In the genomic region with DNA sequence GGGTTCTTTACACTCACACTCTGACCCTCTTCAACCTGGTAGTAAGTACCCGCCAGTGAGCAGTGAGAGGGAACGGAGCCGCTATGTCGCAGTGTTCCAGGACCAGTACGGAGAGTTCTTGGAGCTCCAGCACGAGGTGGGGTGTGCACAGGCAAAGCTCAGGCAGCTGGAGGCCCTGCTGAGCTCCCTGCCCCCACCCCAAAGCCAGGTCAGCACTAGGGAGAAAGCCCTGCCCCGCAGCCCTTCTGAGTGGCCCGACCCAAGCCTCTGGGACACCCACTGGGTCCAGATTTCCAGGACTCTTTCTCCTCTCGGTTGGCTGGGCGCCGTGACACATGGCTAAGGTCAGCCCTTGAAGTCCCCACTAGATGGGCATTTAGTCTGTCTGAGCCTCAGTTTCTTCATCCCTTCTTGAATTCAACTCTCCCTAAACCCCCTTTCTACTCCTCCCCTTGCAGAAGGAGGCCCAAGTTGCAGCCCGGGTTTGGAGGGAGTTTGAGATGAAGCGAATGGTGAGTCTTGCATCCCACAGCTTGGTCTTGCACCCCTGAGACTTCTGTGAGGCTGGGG, we compare ENCODE assay signal across 16 cellular contexts. TPM values are rescaled to one million over a fixed set of nuclear protein-coding genes. Genes with fewer than 3 reads are reported as not detected.
DNase-seq lines count a peak whose midpoint lies in the region; ATAC-seq and TF ChIP-seq lines count a peak whose summit lies in the region.
"Had no signal": no experiment of that assay in that cellular context is flagged by ENCODE, and none has a peak within 500 bp of the region (broad histone marks: within the 10 kb centered on the region; RNA-seq: fewer than 3 reads in every experiment).

No MANE protein-coding gene starts in this region.

- peak overlapping the region; percentile 30 for H3K4me3 Mint-ChIP-seq in activated naive CD4-positive, alpha-beta T cell treated with anti-CD3 and anti-CD28 coated beads, Interleukin-2, amount 50 U/mL, for 24 hours
- no peak overlapping the region for H3K4me3 Mint-ChIP-seq in activated naive CD8-positive, alpha-beta T cell treated with anti-CD3 and anti-CD28 coated beads, Interleukin-2, amount 50 U/mL, for 24 hours

- DNase-seq in activated naive CD4-positive, alpha-beta T cell treated with Interleukin-2 at 50 U/mL for 16 hours, result no peak
- DNase-seq in vagina (ENCODE audit: extremely low spot score in 2 of 2) (no peak), occipital lobe (lab: John Stamatoyannopoulos, UW) (no peak)
- no peak for DNase-seq in activated naive CD8-positive, alpha-beta T cell treated with anti-CD3 and anti-CD28 coated beads, Interleukin-2, amount 50 U/mL, for 24 hours
- no peak for DNase-seq in stimulated activated CD4-positive, alpha-beta T cell treated with anti-CD3 and anti-CD28 coated beads, Interleukin-1b, Interleukin-23, amount 100 ng/mL, for 48 hours
- DNase-seq: activated CD8-positive, alpha-beta T cell treated with anti-CD3 and anti-CD28 coated beads for 36 hours; anterior cingulate cortex; kidney; NCI-H2081 treated with DMSO at 0.1 percent for 48 hours; NK-92 treated with Interleukin-12 subunit alpha and Interleukin-12 subunit beta, amount 100 ng/mL, for 24 hours; SJCRH30 had no signal

- ATAC-seq in activated naive CD8-positive, alpha-beta T cell treated with anti-CD3 and anti-CD28 coated beads, Interleukin-2, amount 50 U/mL, for 24 hours, result no peak
- ATAC-seq: activated CD8-positive, alpha-beta T cell treated with anti-CD3 and anti-CD28 coated beads for 36 hours; heart left ventricle had no signal

- H3K36me3 ChIP-seq in liver (ENCODE audit: control insufficient read depth in 4 of 4, insufficient read depth in 3 of 4, low read depth in 1 of 4, low read length in 3 of 4) (peaks cover 5 to 24% (median 13%) of the 10 kb centered on the region in 4 donors), vagina (peaks cover 0 to 12% of the 10 kb centered on the region in 2 donors)

- no peak for TF ChIP-seq CTCF in liver (IDR thresholded peaks at IDR 0.05; ENCODE audit: low read depth, low read length, missing input control)
- no peak for TF ChIP-seq CTCF in vagina (IDR thresholded peaks at IDR 0.05)

- no peaks in the 10 kb centered on the region for H3K9me3 Mint-ChIP-seq in activated naive CD4-positive, alpha-beta T cell treated with anti-CD3 and anti-CD28 coated beads, Interleukin-2, amount 50 U/mL, for 24 hours
- no peaks in the 10 kb centered on the region for H3K9me3 Mint-ChIP-seq in activated naive CD8-positive, alpha-beta T cell treated with anti-CD3 and anti-CD28 coated beads, Interleukin-2, amount 50 U/mL, for 24 hours
- H3K9me3 Mint-ChIP-seq: activated CD8-positive, alpha-beta T cell treated with anti-CD3 and anti-CD28 coated beads for 36 hours had no signal

- peak overlapping the region in 1 of 2 donors; percentile 5 for H3K9ac ChIP-seq in liver (ENCODE audit: low read depth in 1 of 2, low read length in 2 of 2)

- peak overlapping the region; percentile 35 for H3K27ac Mint-ChIP-seq in activated naive CD4-positive, alpha-beta T cell treated with anti-CD3 and anti-CD28 coated beads, Interleukin-2, amount 50 U/mL, for 24 hours
- H3K27ac Mint-ChIP-seq in activated naive CD8-positive, alpha-beta T cell treated with anti-CD3 and anti-CD28 coated beads, Interleukin-2, amount 50 U/mL, for 24 hours, result no peak overlapping the region
- H3K27ac Mint-ChIP-seq: activated CD8-positive, alpha-beta T cell treated with anti-CD3 and anti-CD28 coated beads for 36 hours had no signal

- no peak for TF ChIP-seq POLR2A in vagina (IDR thresholded peaks at IDR 0.05)

- H3K27me3 ChIP-seq in liver (ENCODE audit: control insufficient read depth in 4 of 4, insufficient read depth in 4 of 4, low read length in 3 of 4), result no peaks in the 10 kb centered on the region
- H3K27me3 ChIP-seq in vagina, result no peaks in the 10 kb centered on the region
- H3K27me3 ChIP-seq: heart left ventricle, SJCRH30 had no signal

- no peaks in the 10 kb centered on the region for H3K36me3 Mint-ChIP-seq in activated naive CD4-positive, alpha-beta T cell treated with anti-CD3 and anti-CD28 coated beads, Interleukin-2, amount 50 U/mL, for 24 hours
- H3K36me3 Mint-ChIP-seq in activated naive CD8-positive, alpha-beta T cell treated with anti-CD3 and anti-CD28 coated beads, Interleukin-2, amount 50 U/mL, for 24 hours (ENCODE audit: low read depth), result peaks cover 2% of the 10 kb centered on the region

- H3K27me3 Mint-ChIP-seq in activated naive CD4-positive, alpha-beta T cell treated with anti-CD3 and anti-CD28 coated beads, Interleukin-2, amount 50 U/mL, for 24 hours, result no peaks in the 10 kb centered on the region
- H3K27me3 Mint-ChIP-seq in activated naive CD8-positive, alpha-beta T cell treated with anti-CD3 and anti-CD28 coated beads, Interleukin-2, amount 50 U/mL, for 24 hours, result no peaks in the 10 kb centered on the region
- H3K27me3 Mint-ChIP-seq: activated CD8-positive, alpha-beta T cell treated with anti-CD3 and anti-CD28 coated beads for 36 hours had no signal

- TF ChIP-seq RAD21 in liver (IDR thresholded peaks at IDR 0.05), result no peak

- peaks cover 4% of the 10 kb centered on the region for H3K4me1 Mint-ChIP-seq in activated naive CD4-positive, alpha-beta T cell treated with anti-CD3 and anti-CD28 coated beads, Interleukin-2, amount 50 U/mL, for 24 hours
- peaks cover 7% of the 10 kb centered on the region for H3K4me1 Mint-ChIP-seq in activated naive CD8-positive, alpha-beta T cell treated with anti-CD3 and anti-CD28 coated beads, Interleukin-2, amount 50 U/mL, for 24 hours

- no peaks in the 10 kb centered on the region for H3K9me3 ChIP-seq in liver (ENCODE audit: control insufficient read depth in 4 of 4, low read length in 3 of 4)
- no peaks in the 10 kb centered on the region for H3K9me3 ChIP-seq in vagina
- H3K9me3 ChIP-seq: heart left ventricle, SJCRH30, thoracic aorta had no signal

- 50% methylated on average over 13 of the region's 13 CpGs for WGBS in liver

- H3K4me1 ChIP-seq in liver (ENCODE audit: control insufficient read depth in 4 of 4, insufficient read depth in 4 of 4, low read length in 3 of 4) (peaks cover 3 to 17% (median 10%) of the 10 kb centered on the region in 4 donors), vagina (peaks cover 22% of the 10 kb centered on the region)
- H3K4me1 ChIP-seq: SJCRH30 had no signal

- no peak overlapping the region for H3K4me3 ChIP-seq in liver (ENCODE audit: low read depth in 1 of 3, low read length in 3 of 3)
- no peak overlapping the region for H3K4me3 ChIP-seq in vagina

- intact Hi-C loops in vagina (cut with DNase I), result no loop called here

- H3K27ac ChIP-seq in liver (ENCODE audit: low read depth in 1 of 2, low read length in 2 of 2) (peak overlapping the region in 1 of 2 donors; percentile 25), vagina (peak overlapping the region; percentile 91)
- H3K27ac ChIP-seq: SJCRH30 had no signal

TF ChIP-seq in PFSK-1, 5 proteins besides CTCF, POLR2A, EP300 and RAD21:
- no peak for TF ChIP-seq SIN3A (IDR thresholded peaks at IDR 0.05; ENCODE audit: borderline replicate concordance, insufficient read depth, low read length)
- TF ChIP-seq POLR2AphosphoS5 (IDR thresholded peaks at IDR 0.05; ENCODE audit: low read depth, low read length), result 0 out of 2 replicates have a peak, but pooled peaks have one; percentile 18
TF ChIP-seq in PFSK-1: peak in this region for 1.

TF ChIP-seq in liver, 16 proteins besides CTCF, POLR2A, EP300 and RAD21 (continues in another document):
- TF ChIP-seq ATF3 (IDR thresholded peaks at IDR 0.05), result no peak
- TF ChIP-seq FOXA1 (IDR thresholded peaks at IDR 0.05), result no peak
- no peak for TF ChIP-seq REST (IDR thresholded peaks at IDR 0.05)
- TF ChIP-seq YY1 (IDR thresholded peaks at IDR 0.05), result no peak

RNA-seq across cellular contexts. Expression of gene OCEL1, which starts 1.9 kb away (rescaled TPM):
- 21.1 TPM for polyA plus RNA-seq in PFSK-1 (2012; ENCODE audit: insufficient read length, low read depth)
- total RNA-seq in liver, result 10 to 100 TPM in 1 of 2 donors, 1 to 10 TPM in 1; 4.9 to 10.5 TPM
- polyA plus RNA-seq in liver, result 10 to 100 TPM; 31.1 to 32.5 TPM
- 24.1 TPM for total RNA-seq in vagina
- 1.4 TPM for total RNA-seq in occipital lobe

RNA-seq across cellular contexts. Expression of gene USE1, which starts 12.7 kb away (rescaled TPM):
- polyA plus RNA-seq in PFSK-1 (2012; ENCODE audit: insufficient read length, low read depth), result 60.3 TPM
- total RNA-seq in liver (10 to 100 TPM in 1 of 2 donors, 1 to 10 TPM in 1; 9.6 to 13.6 TPM), vagina (30.9 TPM), occipital lobe (10.1 TPM)
- 10 to 100 TPM; 22.6 to 27.8 TPM for polyA plus RNA-seq in liver

RNA-seq across cellular contexts. Expression of gene NR2F6, which starts 17.8 kb away (rescaled TPM):
- polyA plus RNA-seq in PFSK-1 (2012; ENCODE audit: insufficient read length, low read depth), result 129 TPM
- total RNA-seq in liver, result 10 to 100 TPM; 52.2 to 86.1 TPM
- 10 to 100 TPM; 30.5 to 53.1 TPM for polyA plus RNA-seq in liver
- 41.3 TPM for total RNA-seq in vagina
- total RNA-seq in occipital lobe, result 9.8 TPM

RNA-seq across cellular contexts. Expression of gene USHBP1, which starts 36.7 kb away (rescaled TPM):
- 0.93 TPM for polyA plus RNA-seq in PFSK-1 (2012; ENCODE audit: insufficient read length, low read depth)
- total RNA-seq in liver (1 to 10 TPM; 2.1 to 2.6 TPM), vagina (20.4 TPM), occipital lobe (0.47 TPM)
- 1 to 10 TPM; 1.2 to 1.6 TPM for polyA plus RNA-seq in liver

RNA-seq across cellular contexts. Expression of gene BABAM1, which starts 39.4 kb away (rescaled TPM):
- 113 TPM for polyA plus RNA-seq in PFSK-1 (2012; ENCODE audit: insufficient read length, low read depth)
- 10 to 100 TPM; 29.3 to 47.0 TPM for total RNA-seq in liver
- polyA plus RNA-seq in liver, result 10 to 100 TPM; 31.3 to 35.7 TPM
- 59.7 TPM for total RNA-seq in vagina
- total RNA-seq in occipital lobe, result 59.0 TPM
